ENCODE assay signal across 17 cellular contexts in genomic region chr6:20866038-20866437, GRCh38.
A peak's percentile ranks its signal among the peaks of the same experiment; 100 is the strongest.
DNase-seq lines count a peak whose midpoint lies in the region; ATAC-seq, FAIRE-seq and TF ChIP-seq lines count a peak whose summit lies in the region.
"Had no signal": no experiment of that assay in that cellular context is flagged by ENCODE, and none has a peak within 500 bp of the region (broad histone marks: within the 10 kb centered on the region; RNA-seq: fewer than 3 reads in every experiment).

No MANE protein-coding gene starts in this region.

- H4K20me1 ChIP-seq in H1 (replicated peaks in 1 of 2; ENCODE audit: control insufficient read depth in 1 of 2, insufficient read depth in 2 of 2, low read length in 2 of 2) (no peaks in the 10 kb centered on the region), neural cell (ENCODE audit: insufficient read depth) (no peaks in the 10 kb centered on the region)

- H3F3A ChIP-seq in neural cell (ENCODE audit: insufficient read depth, low read length, poor library complexity, severe bottlenecking): peaks cover 11% of the 10 kb centered on the region

- H2BK120ac ChIP-seq in H1 (replicated peaks; ENCODE audit: low read depth, low read length): no peak overlapping the region

- H4K91ac ChIP-seq in H1 (replicated peaks; ENCODE audit: insufficient read length, low read length): no peak overlapping the region

- H3K79me2 ChIP-seq in H1 (ENCODE audit: control insufficient read depth in 1 of 2, insufficient read depth in 2 of 2, low read length in 2 of 2) (no peaks in the 10 kb centered on the region), neural cell (replicated peaks; ENCODE audit: insufficient read depth, low read length) (no peaks in the 10 kb centered on the region)

- no peak for TF ChIP-seq POLR2A in H1 (IDR thresholded peaks at IDR 0.05; ENCODE audit: control extremely low read depth in 1 of 2, low read depth in 2 of 2, low read length in 2 of 2)

- H3K27ac ChIP-seq in H1 (ENCODE audit: low read depth, low read length) (no peak overlapping the region), neural cell (ENCODE audit: low read length) (peak overlapping the region; percentile 71)
- H3K27ac ChIP-seq: left ventricle myocardium inferior, neutrophil, spleen, tibial nerve had no signal

- no peaks in the 10 kb centered on the region for H3K23me2 ChIP-seq in H1 (ENCODE audit: low read depth, low read length)

- H2BK12ac ChIP-seq in H1 (ENCODE audit: low read depth, low read length): no peak overlapping the region

- TF ChIP-seq RAD21 in H1 (IDR thresholded peaks at IDR 0.05 in 1 of 2, conservative IDR thresholded peaks at IDR 0.05 in 1 of 2; ENCODE audit: low read depth in 2 of 2, low read length in 2 of 2): no peak
- TF ChIP-seq RAD21 in neural cell (conservative IDR thresholded peaks at IDR 0.05): no peak

- no peak overlapping the region for H2BK15ac ChIP-seq in H1 (ENCODE audit: low read length)

- no peak overlapping the region for H2BK5ac ChIP-seq in H1 (ENCODE audit: low read depth, low read length)

- peaks cover 4% of the 10 kb centered on the region for H3K36me3 Mint-ChIP-seq in activated naive CD4-positive, alpha-beta T cell treated with anti-CD3 and anti-CD28 coated beads for 36 hours (ENCODE audit: low read depth)

- POLR2A ChIA-PET in HEK293T (lab: Yijun Ruan, JAX) (no interaction called here), H1 (lab: Charles Lee; ENCODE audit: partially characterized antibody) (interaction anchor here (0.6 kb wide), 1 partner anchor 140 kb away, joined by 5 read pairs; no protein-coding TSS in a partner anchor)

- H3K27ac Mint-ChIP-seq in activated naive CD4-positive, alpha-beta T cell treated with anti-CD3 and anti-CD28 coated beads for 36 hours: no peak overlapping the region
- H3K27ac Mint-ChIP-seq: activated naive CD8-positive, alpha-beta T cell; CD8-positive, alpha-beta memory T cell; stimulated activated naive CD8-positive, alpha-beta T cell treated with anti-CD3 and anti-CD28 coated beads, Interleukin-15, amount 100 ng/mL, for 72 hours had no signal

- H3K4me3 ChIP-seq in H1 (ENCODE audit: extremely low read depth in 1 of 4, insufficient read depth in 2 of 4, low read depth in 3 of 4, low read length in 4 of 4): no peak overlapping the region
- H3K4me3 ChIP-seq in neural cell (ENCODE audit: low read length): no peak overlapping the region
- H3K4me3 ChIP-seq: left ventricle myocardium inferior, spleen, tibial nerve had no signal

- H3K4ac ChIP-seq in H1 (replicated peaks; ENCODE audit: insufficient read length, low read depth, low read length): no peak overlapping the region

- no peaks in the 10 kb centered on the region for H3K9me3 Mint-ChIP-seq in activated naive CD4-positive, alpha-beta T cell treated with anti-CD3 and anti-CD28 coated beads for 36 hours
- H3K9me3 Mint-ChIP-seq: CD8-positive, alpha-beta memory T cell; stimulated activated naive CD8-positive, alpha-beta T cell treated with anti-CD3 and anti-CD28 coated beads, Interleukin-15, amount 100 ng/mL, for 72 hours had no signal

- peaks cover 7 to 24% (median 14%) of the 10 kb centered on the region in 4 experiments for H3K4me1 ChIP-seq in H1 (replicated peaks in 1 of 4; ENCODE audit: control insufficient read depth in 3 of 4, insufficient read depth in 4 of 4, low read length in 3 of 4)
- H3K4me1 ChIP-seq: spleen, tibial nerve had no signal

- H3K4me1 Mint-ChIP-seq in activated naive CD4-positive, alpha-beta T cell treated with anti-CD3 and anti-CD28 coated beads for 36 hours (ENCODE audit: low read depth): no peaks in the 10 kb centered on the region
- H3K4me1 Mint-ChIP-seq: CD8-positive, alpha-beta memory T cell; stimulated activated naive CD8-positive, alpha-beta T cell treated with anti-CD3 and anti-CD28 coated beads, Interleukin-15, amount 100 ng/mL, for 72 hours had no signal

- H3K9ac ChIP-seq in H1 (replicated peaks in 1 of 4; ENCODE audit: extremely low read depth in 1 of 4, low read depth in 3 of 4, low read length in 3 of 4): no peak overlapping the region
- H3K9ac ChIP-seq in neural cell (ENCODE audit: low read length): no peak overlapping the region

- no peak overlapping the region for H3K56ac ChIP-seq in H1 (replicated peaks; ENCODE audit: insufficient read length, low read depth, low read length)

- H3K9me2 ChIP-seq in neural cell (ENCODE audit: insufficient read depth, low read length): no peaks in the 10 kb centered on the region

- no peak for ATAC-seq in HG03139 (IDR thresholded peaks at IDR 0.05; ENCODE audit: unreplicated experiment)
- ATAC-seq: stimulated activated naive CD8-positive, alpha-beta T cell treated with anti-CD3 and anti-CD28 coated beads, Interleukin-15, amount 100 ng/mL, for 72 hours had no signal

- TF ChIP-seq EP300 in H1 (IDR thresholded peaks at IDR 0.05; ENCODE audit: borderline replicate concordance in 1 of 2, low read depth in 2 of 2, low read length in 2 of 2) (no peak), neural cell (conservative IDR thresholded peaks at IDR 0.05; ENCODE audit: poor library complexity, severe bottlenecking) (no peak)

- H2AFZ ChIP-seq in H1 (ENCODE audit: low read length) (no peak overlapping the region), neural cell (ENCODE audit: low read depth, low read length) (no peak overlapping the region)

- CTCF ChIA-PET in HEK293T (lab: Yijun Ruan, JAX): no interaction called here
- CTCF ChIA-PET in H1 (lab: Charles Lee; ENCODE audit: partially characterized antibody): no interaction called here
- CTCF ChIA-PET in activated naive CD4-positive, alpha-beta T cell treated with anti-CD3 and anti-CD28 coated beads for 36 hours (lab: Charles Lee): interaction anchor here (0.6 to 0.7 kb wide), 3 partner anchors 248 to 1937 kb away, joined by 3 read pairs; no protein-coding TSS in a partner anchor

- intact Hi-C loops in activated naive CD4-positive, alpha-beta T cell treated with anti-CD3 and anti-CD28 coated beads for 36 hours (cut with micrococcal nuclease): no loop called here

- FAIRE-seq in H1 (lab: Jason Lieb, UNC): no peak

- H4K5ac ChIP-seq in H1 (ENCODE audit: insufficient read length, low read depth, low read length): peak overlapping the region; percentile 57

- TF ChIP-seq CTCF in H1 (IDR thresholded peaks at IDR 0.05; ENCODE audit: control extremely low read depth in 1 of 3, insufficient read depth in 1 of 3, low read depth in 1 of 3, low read length in 3 of 3) (no peak), neural cell (IDR thresholded peaks at IDR 0.05; ENCODE audit: poor library complexity, severe bottlenecking) (no peak)

- H3K4me2 ChIP-seq in H1 (ENCODE audit: insufficient read depth in 1 of 2, low read depth in 2 of 2, low read length in 2 of 2) (no peak overlapping the region), neural cell (ENCODE audit: low read length) (no peak overlapping the region)

- H3K14ac ChIP-seq in H1 (ENCODE audit: insufficient read length): no peak overlapping the region

- no peaks in the 10 kb centered on the region for H3K9me3 ChIP-seq in H1 (ENCODE audit: insufficient read depth in 2 of 2, low read depth in 1 of 2, low read length in 1 of 2)
- no peaks in the 10 kb centered on the region for H3K9me3 ChIP-seq in neural cell (ENCODE audit: low read length)
- H3K9me3 ChIP-seq: left ventricle myocardium inferior, neutrophil, spleen, tibial nerve had no signal

- no peak overlapping the region for H4K8ac ChIP-seq in H1 (ENCODE audit: extremely low read depth, insufficient read depth, low read length)

- H3K27me3 ChIP-seq in H1 (replicated peaks in 1 of 4; ENCODE audit: control insufficient read depth in 3 of 4, extremely low read depth in 1 of 4, insufficient read depth in 3 of 4, low read length in 3 of 4): no peaks in the 10 kb centered on the region
- H3K27me3 ChIP-seq in neural cell (ENCODE audit: insufficient read depth, low read depth, low read length): no peaks in the 10 kb centered on the region
- H3K27me3 ChIP-seq: neutrophil, spleen, tibial nerve had no signal

- DNase-seq in HEK293T (ENCODE audit: extremely low spot score) (no peak), NCI-H2081 treated with DMSO at 0.1 percent for 48 hours (lab: John Stamatoyannopoulos, UW) (peak; percentile 20), H1 (ENCODE audit: low read depth in 1 of 2, low spot score in 2 of 2) (no peak), hippocampal formation (lab: John Stamatoyannopoulos, UW) (no peak)
- no peak for DNase-seq in activated naive CD4-positive, alpha-beta T cell treated with anti-CD3 and anti-CD28 coated beads for 36 hours
- DNase-seq: activated CD4-positive, alpha-beta T cell treated with anti-CD3 and anti-CD28 coated beads for 4 hours; CD8-positive, alpha-beta memory T cell; left ventricle myocardium inferior; SHP77; spleen; stimulated activated CD4-positive, alpha-beta T cell treated with anti-CD3 and anti-CD28 coated beads, Interleukin-4, amount 100 ng/mL, for 24 hours; stimulated activated naive CD8-positive, alpha-beta T cell treated with anti-CD3 and anti-CD28 coated beads, Interleukin-15, amount 100 ng/mL, for 72 hours had no signal

- no peaks in the 10 kb centered on the region for H3K79me1 ChIP-seq in H1 (ENCODE audit: low read depth, low read length)

- no peak overlapping the region for H3K18ac ChIP-seq in H1 (ENCODE audit: extremely low read depth, low read length)

- H3K27me3 Mint-ChIP-seq in activated naive CD4-positive, alpha-beta T cell treated with anti-CD3 and anti-CD28 coated beads for 36 hours (ENCODE audit: low read depth): no peaks in the 10 kb centered on the region
- H3K27me3 Mint-ChIP-seq: activated naive CD8-positive, alpha-beta T cell; CD8-positive, alpha-beta memory T cell; stimulated activated naive CD8-positive, alpha-beta T cell treated with anti-CD3 and anti-CD28 coated beads, Interleukin-15, amount 100 ng/mL, for 72 hours had no signal

- H3K23ac ChIP-seq in H1 (ENCODE audit: insufficient read length): no peak overlapping the region

- H3K36me3 ChIP-seq in H1 (ENCODE audit: control insufficient read depth in 2 of 4, insufficient read depth in 4 of 4, low read length in 3 of 4) (no peaks in the 10 kb centered on the region), neural cell (ENCODE audit: insufficient read depth, low read length) (no peaks in the 10 kb centered on the region)
- H3K36me3 ChIP-seq: left ventricle myocardium inferior, neutrophil, spleen, tibial nerve had no signal

- 29% methylated on average over 1 of the region's 1 CpG; no CpG with 5 or more reads in 1 of the 2 experiments for WGBS in H1 (ENCODE audit: extremely low coverage in 1 of 2, insufficient coverage in 1 of 2, insufficient read length in 1 of 2, insufficient replicate concordance in 2 of 2, low coverage in 1 of 2, low lambda C conversion rate in 2 of 2, missing lambda C conversion rate in 1 of 2), 2 experiments

- H3K4me3 Mint-ChIP-seq in activated naive CD4-positive, alpha-beta T cell treated with anti-CD3 and anti-CD28 coated beads for 36 hours: no peak overlapping the region
- H3K4me3 Mint-ChIP-seq: activated naive CD8-positive, alpha-beta T cell; CD8-positive, alpha-beta memory T cell; stimulated activated naive CD8-positive, alpha-beta T cell treated with anti-CD3 and anti-CD28 coated beads, Interleukin-15, amount 100 ng/mL, for 72 hours had no signal

- no peak overlapping the region for H2BK20ac ChIP-seq in H1 (ENCODE audit: low read length)

- no peak overlapping the region for H2AK5ac ChIP-seq in H1 (ENCODE audit: low read depth, low read length)

TF ChIP-seq in HEK293T, 16 proteins besides CTCF, POLR2A, EP300 and RAD21 (continues in another document):
- TF ChIP-seq SUZ12 (IDR thresholded peaks at IDR 0.05): no peak

TF ChIP-seq in neural cell, 6 proteins besides CTCF, POLR2A, EP300 and RAD21 (continues in another document):
- TF ChIP-seq SMC3 (conservative IDR thresholded peaks at IDR 0.05; ENCODE audit: poor library complexity): no peak
